21 cellular contexts compared by ENCODE assay signal in the genomic region with DNA sequence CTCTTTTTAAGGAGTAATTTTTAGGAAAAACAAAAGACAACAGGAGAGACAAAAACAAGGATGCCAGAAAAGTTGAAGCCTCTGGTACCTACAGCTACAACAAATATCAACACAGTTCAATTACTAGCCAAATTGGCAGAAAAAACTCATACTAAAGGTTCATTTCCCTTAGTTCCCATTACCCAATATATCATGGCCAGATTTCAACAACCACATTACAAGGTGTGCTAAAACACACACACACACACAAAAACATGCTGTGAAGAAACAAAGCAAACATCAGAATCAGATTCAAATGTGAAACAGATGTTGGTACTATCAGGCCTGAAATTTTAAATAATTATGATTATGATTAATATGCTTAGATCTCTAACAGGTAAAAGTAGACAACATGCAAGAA.
DNase-seq lines count a peak whose midpoint lies in the region; ATAC-seq, FAIRE-seq and TF ChIP-seq lines count a peak whose summit lies in the region.
"Had no signal": no experiment of that assay in that cellular context is flagged by ENCODE, and none has a peak within 500 bp of the region (broad histone marks: within the 10 kb centered on the region; RNA-seq: fewer than 3 reads in every experiment).

No MANE protein-coding gene starts in this region.

- H3K4me3 Mint-ChIP-seq in osteocyte (ENCODE audit: unreplicated experiment), result no peak overlapping the region
- H3K4me3 Mint-ChIP-seq: CD4-positive, alpha-beta memory T cell had no signal

- TF ChIP-seq EP300 in HepG2 (IDR thresholded peaks at IDR 0.05; ENCODE audit: low read depth in 2 of 2, low read length in 2 of 2) (no peak), HepG2 (CRISPR knock-in tag; IDR thresholded peaks at IDR 0.05; ENCODE audit: borderline replicate concordance) (no peak), neural cell (conservative IDR thresholded peaks at IDR 0.05; ENCODE audit: poor library complexity, severe bottlenecking) (no peak)

- no peaks in the 10 kb centered on the region for H3K9me3 Mint-ChIP-seq in osteocyte (ENCODE audit: unreplicated experiment)

- POLR2A ChIA-PET in HepG2 (lab: Yijun Ruan, JAX), result no interaction called here

- H3K27ac ChIP-seq in liver (ENCODE audit: low read depth in 1 of 2, low read length in 2 of 2), result no peak overlapping the region
- H3K27ac ChIP-seq in HepG2 (ENCODE audit: extremely low read length, insufficient read depth, low read length), result no peak overlapping the region
- peak overlapping the region; percentile 73 for H3K27ac ChIP-seq in neural cell (ENCODE audit: low read length)
- H3K27ac ChIP-seq: A549, GM23248 had no signal

- CTCF ChIA-PET in HepG2 (lab: Yijun Ruan, JAX; ENCODE audit: low intra/inter-chr PET ratio, low total read pairs), result no interaction called here

- intact Hi-C loops in HepG2 (cut with micrococcal nuclease; ENCODE audit: unreplicated experiment), result no loop called here

- no peak overlapping the region for H3K27ac Mint-ChIP-seq in osteocyte (ENCODE audit: unreplicated experiment)
- H3K27ac Mint-ChIP-seq: CD4-positive, alpha-beta memory T cell had no signal

- H3K9me3 ChIP-seq in liver (ENCODE audit: control insufficient read depth in 4 of 4, low read length in 3 of 4), result no peaks in the 10 kb centered on the region
- H3K9me3 ChIP-seq in HepG2 (ENCODE audit: low read length), result peaks cover 7% of the 10 kb centered on the region; the same call in 1 of the 2 replicates
- no peaks in the 10 kb centered on the region for H3K9me3 ChIP-seq in neural cell (ENCODE audit: low read length)
- H3K9me3 ChIP-seq: A549 had no signal

- H3K9ac ChIP-seq in liver (ENCODE audit: low read depth in 1 of 2, low read length in 2 of 2) (no peak overlapping the region), HepG2 (ENCODE audit: insufficient read depth, low read depth, low read length) (no peak overlapping the region), neural cell (ENCODE audit: low read length) (no peak overlapping the region)
- H3K9ac ChIP-seq: GM23248 had no signal

- H3K4me1 ChIP-seq in liver (ENCODE audit: control insufficient read depth in 4 of 4, insufficient read depth in 4 of 4, low read length in 3 of 4) (peaks cover 1 to 7% (median 6%) of the 10 kb centered on the region in 4 donors), HepG2 (ENCODE audit: insufficient read depth, low read length) (no peaks in the 10 kb centered on the region)
- H3K4me1 ChIP-seq: A549 had no signal

- TF ChIP-seq CTCF in liver (IDR thresholded peaks at IDR 0.05; ENCODE audit: low read depth, low read length, missing input control) (no peak), HepG2 (CRISPR knock-in tag; IDR thresholded peaks at IDR 0.05) (no peak), neural cell (IDR thresholded peaks at IDR 0.05; ENCODE audit: poor library complexity, severe bottlenecking) (no peak), osteocyte (IDR thresholded peaks at IDR 0.05) (no peak)

- H3K36me3 Mint-ChIP-seq in osteocyte (ENCODE audit: unreplicated experiment), result no peaks in the 10 kb centered on the region
- H3K36me3 Mint-ChIP-seq: CD4-positive, alpha-beta memory T cell had no signal

- no peaks in the 10 kb centered on the region for H3F3A ChIP-seq in neural cell (ENCODE audit: insufficient read depth, low read length, poor library complexity, severe bottlenecking)

- no peaks in the 10 kb centered on the region for H3K9me2 ChIP-seq in neural cell (ENCODE audit: insufficient read depth, low read length)

- H3K27me3 ChIP-seq in liver (ENCODE audit: control insufficient read depth in 4 of 4, insufficient read depth in 4 of 4, low read length in 3 of 4) (no peaks in the 10 kb centered on the region), HepG2 (ENCODE audit: control insufficient read depth in 1 of 2, insufficient read depth in 2 of 2, low read length in 2 of 2) (no peaks in the 10 kb centered on the region), neural cell (ENCODE audit: insufficient read depth, low read depth, low read length) (no peaks in the 10 kb centered on the region)

- no peak for FAIRE-seq in HepG2 (lab: Jason Lieb, UNC)
- FAIRE-seq: A549, GM12892, GM19239, H1 had no signal

- no peak for TF ChIP-seq POLR2A in HepG2 (IDR thresholded peaks at IDR 0.05; ENCODE audit: insufficient read depth in 1 of 2, low read depth in 2 of 2, low read length in 2 of 2)

- H3K4me3 ChIP-seq in liver (ENCODE audit: low read depth in 1 of 3, low read length in 3 of 3) (no peak overlapping the region), HepG2 (replicated peaks in 1 of 3; ENCODE audit: insufficient read depth in 1 of 3, low read depth in 2 of 3, low read length in 3 of 3) (no peak overlapping the region), neural cell (ENCODE audit: low read length) (no peak overlapping the region)
- H3K4me3 ChIP-seq: A549, GM23248 had no signal

- H3K79me2 ChIP-seq in HepG2 (ENCODE audit: insufficient read depth, low read length) (no peaks in the 10 kb centered on the region), neural cell (replicated peaks; ENCODE audit: insufficient read depth, low read length) (no peaks in the 10 kb centered on the region)

- ATAC-seq in HepG2 (no peak), left lobe of liver (peak; percentile 92)
- ATAC-seq: A549 had no signal

- BruUV-seq in HepG2 (replicated peaks; lab: Mats Ljungman, UMichigan), result no TSS peak

- TF ChIP-seq RAD21 in liver (IDR thresholded peaks at IDR 0.05), result peak; percentile 39 to 53
- no peak for TF ChIP-seq RAD21 in HepG2 (CRISPR knock-in tag; IDR thresholded peaks at IDR 0.05)
- TF ChIP-seq RAD21 in neural cell (conservative IDR thresholded peaks at IDR 0.05), result no peak

- H3K4me2 ChIP-seq in HepG2 (ENCODE audit: low read depth, low read length), result no peak overlapping the region
- H3K4me2 ChIP-seq in neural cell (ENCODE audit: low read length), result no peak overlapping the region
- H3K4me2 ChIP-seq: A549 had no signal

- H4K20me1 ChIP-seq in HepG2 (ENCODE audit: insufficient read depth, low read length) (no peaks in the 10 kb centered on the region), neural cell (ENCODE audit: insufficient read depth) (no peaks in the 10 kb centered on the region)

- no peaks in the 10 kb centered on the region for H3K4me1 Mint-ChIP-seq in osteocyte (ENCODE audit: unreplicated experiment)
- H3K4me1 Mint-ChIP-seq: CD4-positive, alpha-beta memory T cell had no signal

- no peaks in the 10 kb centered on the region for H3K27me3 Mint-ChIP-seq in osteocyte (ENCODE audit: unreplicated experiment)
- H3K27me3 Mint-ChIP-seq: CD4-positive, alpha-beta memory T cell had no signal

- DNase-seq in HepG2 (ENCODE audit: low spot score) (no peak), left lobe of liver (ENCODE audit: low spot score) (no peak), nucleus accumbens (lab: John Stamatoyannopoulos, UW) (no peak), osteocyte (ENCODE audit: extremely low spot score, unreplicated experiment) (no peak)
- DNase-seq: 8988T; C1 segment of cervical spinal cord; Calu3; CD4-positive, alpha-beta memory T cell; COR-L47; DMS53; DMS79 treated with DMSO at 0.1 percent for 48 hours; GF-D8; GM23248; H7; HCEC 1CT had no signal

- H3K36me3 ChIP-seq in liver (ENCODE audit: control insufficient read depth in 4 of 4, insufficient read depth in 3 of 4, low read depth in 1 of 4, low read length in 3 of 4), result no peaks in the 10 kb centered on the region
- H3K36me3 ChIP-seq in HepG2 (replicated peaks in 1 of 2; ENCODE audit: control insufficient read depth in 1 of 2, insufficient read depth in 2 of 2, low read length in 2 of 2), result no peaks in the 10 kb centered on the region
- no peaks in the 10 kb centered on the region for H3K36me3 ChIP-seq in neural cell (ENCODE audit: insufficient read depth, low read length)

- H2AFZ ChIP-seq in HepG2 (ENCODE audit: low read length) (no peak overlapping the region), neural cell (ENCODE audit: low read depth, low read length) (no peak overlapping the region)
- H2AFZ ChIP-seq: GM23248 had no signal

- in situ Hi-C loops in HepG2 (cut with HindIII; ENCODE audit: extremely low pct_ligation_motif_present, low pct_unique_long_range_greater_than_20kb), result no loop called here

TF ChIP-seq in liver, 16 proteins besides CTCF, POLR2A, EP300 and RAD21 (continues in another document):
- TF ChIP-seq TAF1 (conservative IDR thresholded peaks at IDR 0.05), result no peak
- TF ChIP-seq, protein P1, sequence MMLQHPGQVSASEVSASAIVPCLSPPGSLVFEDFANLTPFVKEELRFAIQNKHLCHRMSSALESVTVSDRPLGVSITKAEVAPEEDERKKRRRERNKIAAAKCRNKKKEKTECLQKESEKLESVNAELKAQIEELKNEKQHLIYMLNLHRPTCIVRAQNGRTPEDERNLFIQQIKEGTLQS (IDR thresholded peaks at IDR 0.05), result peak; percentile 39
- TF ChIP-seq FOXA2 (IDR thresholded peaks at IDR 0.05), result peak; percentile 76
- TF ChIP-seq HNF4A (conservative IDR thresholded peaks at IDR 0.05), result peak; percentile 77 to 82

TF ChIP-seq in HepG2, 621 proteins besides CTCF, POLR2A, EP300 and RAD21 (continues in another document):
- TF ChIP-seq SP5 (CRISPR knock-in tag; IDR thresholded peaks at IDR 0.05; ENCODE audit: borderline replicate concordance, low read depth) (no peak), GZF1 (CRISPR knock-in tag; IDR thresholded peaks at IDR 0.05) (no peak), ZNF264 (CRISPR knock-in tag; IDR thresholded peaks at IDR 0.05) (no peak), NR2F1 (CRISPR knock-in tag; IDR thresholded peaks at IDR 0.05) (no peak)

TF ChIP-seq in neural cell, 6 proteins besides CTCF, POLR2A, EP300 and RAD21 (continues in another document):
- TF ChIP-seq EZH2 (IDR thresholded peaks at IDR 0.05; ENCODE audit: borderline replicate concordance, insufficient read depth, low read length, poor library complexity, severe bottlenecking) (no peak), POLR2AphosphoS5 (IDR thresholded peaks at IDR 0.05) (no peak), SMC3 (conservative IDR thresholded peaks at IDR 0.05; ENCODE audit: poor library complexity) (no peak), MXI1 (conservative IDR thresholded peaks at IDR 0.05; ENCODE audit: poor library complexity, severe bottlenecking) (no peak)
